In the genomic region with DNA sequence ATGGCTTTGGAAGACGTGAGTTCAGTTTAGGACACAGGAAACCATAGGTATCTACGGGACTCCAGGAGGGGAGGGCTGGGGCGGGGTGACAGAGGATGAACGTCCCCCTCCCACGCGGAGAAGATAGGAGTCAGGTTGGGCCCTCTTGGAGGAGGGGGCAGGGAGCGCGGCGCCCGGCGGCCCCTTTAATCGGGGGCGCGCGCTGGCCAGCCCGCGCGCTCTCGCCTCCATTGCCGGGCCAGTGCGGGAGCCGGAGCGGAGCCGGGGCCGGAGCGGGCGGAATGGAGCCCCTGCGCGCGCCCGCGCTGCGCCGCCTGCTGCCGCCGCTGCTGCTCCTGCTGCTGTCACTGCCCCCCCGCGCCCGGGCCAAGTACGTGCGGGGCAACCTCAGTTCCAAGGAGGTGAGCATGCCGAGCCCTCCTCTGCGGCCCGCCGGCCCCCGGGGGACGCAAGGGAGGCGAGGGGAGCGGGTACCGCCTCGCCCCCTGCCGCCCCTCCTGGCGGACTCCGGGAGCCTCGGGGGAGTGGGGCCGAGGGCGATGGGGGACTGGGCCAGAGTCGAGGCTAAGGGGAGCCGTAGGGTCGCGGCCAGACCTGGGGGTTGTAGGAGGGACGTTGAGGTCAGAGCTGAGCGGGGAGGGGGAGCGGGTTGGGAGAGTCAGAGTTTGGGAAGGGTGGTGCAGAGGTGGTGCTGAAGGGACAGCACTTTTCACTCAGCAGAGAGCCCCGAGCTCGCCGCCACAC, we compare ENCODE assay signal across 8 cellular contexts. TPM values are rescaled to one million over a fixed set of nuclear protein-coding genes. Genes with fewer than 3 reads are reported as not detected.
DNase-seq lines count a peak whose midpoint lies in the region; ATAC-seq, FAIRE-seq and TF ChIP-seq lines count a peak whose summit lies in the region.

A gene (plus strand): TSS at position 214 of the 744 bp plus-strand sequence. CDS start 68 bp downstream, at position 282.

- no peaks in the 10 kb centered on the region for H4K20me1 ChIP-seq in neural cell (ENCODE audit: insufficient read depth)

- peak within 1 kb of the TSS; percentile 77 for H3K9ac ChIP-seq in neural cell (ENCODE audit: low read length)

- DNase-seq in AG08396 (ENCODE audit: low spot score), result peak; percentile 90
- DNase-seq in GM12892 (ENCODE audit: insufficient read length), result peak; percentile 69
- peak; percentile 33 for DNase-seq in NCI-H226
- peak; percentile 48 for DNase-seq in activated naive CD4-positive, alpha-beta T cell treated with Interleukin-2 at 50 U/mL for 16 hours
- peak in 1 of 2 donors; percentile 20 for DNase-seq in foreskin keratinocyte

- ATAC-seq in foreskin keratinocyte (peak; percentile 73), HG03159 (IDR thresholded peaks at IDR 0.05; ENCODE audit: unreplicated experiment) (no peak), GM18909 (IDR thresholded peaks at IDR 0.05; ENCODE audit: poor library complexity, unreplicated experiment) (no peak)

- H3K9me2 ChIP-seq in neural cell (ENCODE audit: insufficient read depth, low read length), result no peaks in the 10 kb centered on the region

- peak within 1 kb of the TSS; percentile 80 for H3K4me3 ChIP-seq in neural cell (ENCODE audit: low read length)

- no peaks in the 10 kb centered on the region for H3K9me3 ChIP-seq in neural cell (ENCODE audit: low read length)

- peak within 1 kb of the TSS; percentile 50 for H3K4me2 ChIP-seq in neural cell (ENCODE audit: low read length)

- H3K27me3 ChIP-seq in foreskin keratinocyte (peaks cover 49% of the 10 kb centered on the region), neural cell (ENCODE audit: insufficient read depth, low read depth, low read length) (no peaks in the 10 kb centered on the region)

- H3K27ac ChIP-seq in foreskin keratinocyte (no peak within 1 kb of the TSS), neural cell (ENCODE audit: low read length) (peak within 1 kb of the TSS; percentile 20)

- H2AFZ ChIP-seq in neural cell (ENCODE audit: low read depth, low read length), result peak within 1 kb of the TSS; percentile 62

- peak; percentile 34 for TF ChIP-seq CTCF in foreskin keratinocyte (conservative IDR thresholded peaks at IDR 0.05)
- TF ChIP-seq CTCF in neural cell (IDR thresholded peaks at IDR 0.05; ENCODE audit: poor library complexity, severe bottlenecking), result peak; percentile 70

- no peaks in the 10 kb centered on the region for H3F3A ChIP-seq in neural cell (ENCODE audit: insufficient read depth, low read length, poor library complexity, severe bottlenecking)

- peak; percentile 48 for TF ChIP-seq EP300 in neural cell (conservative IDR thresholded peaks at IDR 0.05; ENCODE audit: poor library complexity, severe bottlenecking)

- FAIRE-seq in GM12892 (lab: Jason Lieb, UNC), result no peak

- no peak for TF ChIP-seq POLR2A in GM12892 (IDR thresholded peaks at IDR 0.05; ENCODE audit: low read depth, low read length)

- TF ChIP-seq RAD21 in neural cell (conservative IDR thresholded peaks at IDR 0.05), result peak; percentile 52

- H3K36me3 ChIP-seq in neural cell (ENCODE audit: insufficient read depth, low read length), result no peaks in the 10 kb centered on the region

- no peaks in the 10 kb centered on the region for H3K79me2 ChIP-seq in neural cell (replicated peaks; ENCODE audit: insufficient read depth, low read length)

- no peaks in the 10 kb centered on the region for H3K4me1 ChIP-seq in foreskin keratinocyte

TF ChIP-seq in neural cell, 6 proteins besides CTCF, POLR2A, EP300 and RAD21:
- TF ChIP-seq POLR2AphosphoS5 (IDR thresholded peaks at IDR 0.05) (peak; percentile 37), TAF1 (IDR thresholded peaks at IDR 0.05; ENCODE audit: low read depth) (no peak), EZH2 (IDR thresholded peaks at IDR 0.05; ENCODE audit: borderline replicate concordance, insufficient read depth, low read length, poor library complexity, severe bottlenecking) (no peak), MXI1 (conservative IDR thresholded peaks at IDR 0.05; ENCODE audit: poor library complexity, severe bottlenecking) (peak; percentile 72), SMC3 (conservative IDR thresholded peaks at IDR 0.05; ENCODE audit: poor library complexity) (peak; percentile 60)
- TF ChIP-seq, protein P1, sequence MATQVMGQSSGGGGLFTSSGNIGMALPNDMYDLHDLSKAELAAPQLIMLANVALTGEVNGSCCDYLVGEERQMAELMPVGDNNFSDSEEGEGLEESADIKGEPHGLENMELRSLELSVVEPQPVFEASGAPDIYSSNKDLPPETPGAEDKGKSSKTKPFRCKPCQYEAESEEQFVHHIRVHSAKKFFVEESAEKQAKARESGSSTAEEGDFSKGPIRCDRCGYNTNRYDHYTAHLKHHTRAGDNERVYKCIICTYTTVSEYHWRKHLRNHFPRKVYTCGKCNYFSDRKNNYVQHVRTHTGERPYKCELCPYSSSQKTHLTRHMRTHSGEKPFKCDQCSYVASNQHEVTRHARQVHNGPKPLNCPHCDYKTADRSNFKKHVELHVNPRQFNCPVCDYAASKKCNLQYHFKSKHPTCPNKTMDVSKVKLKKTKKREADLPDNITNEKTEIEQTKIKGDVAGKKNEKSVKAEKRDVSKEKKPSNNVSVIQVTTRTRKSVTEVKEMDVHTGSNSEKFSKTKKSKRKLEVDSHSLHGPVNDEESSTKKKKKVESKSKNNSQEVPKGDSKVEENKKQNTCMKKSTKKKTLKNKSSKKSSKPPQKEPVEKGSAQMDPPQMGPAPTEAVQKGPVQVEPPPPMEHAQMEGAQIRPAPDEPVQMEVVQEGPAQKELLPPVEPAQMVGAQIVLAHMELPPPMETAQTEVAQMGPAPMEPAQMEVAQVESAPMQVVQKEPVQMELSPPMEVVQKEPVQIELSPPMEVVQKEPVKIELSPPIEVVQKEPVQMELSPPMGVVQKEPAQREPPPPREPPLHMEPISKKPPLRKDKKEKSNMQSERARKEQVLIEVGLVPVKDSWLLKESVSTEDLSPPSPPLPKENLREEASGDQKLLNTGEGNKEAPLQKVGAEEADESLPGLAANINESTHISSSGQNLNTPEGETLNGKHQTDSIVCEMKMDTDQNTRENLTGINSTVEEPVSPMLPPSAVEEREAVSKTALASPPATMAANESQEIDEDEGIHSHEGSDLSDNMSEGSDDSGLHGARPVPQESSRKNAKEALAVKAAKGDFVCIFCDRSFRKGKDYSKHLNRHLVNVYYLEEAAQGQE (IDR thresholded peaks at IDR 0.05; ENCODE audit: borderline replicate concordance), result peak; percentile 19

RNA-seq across cellular contexts. Expression of the gene that starts here (rescaled TPM):
- not detected for polyA plus RNA-seq in GM12892 (2012; ENCODE audit: missing spikeins)
- total RNA-seq in foreskin keratinocyte, result not detected in 2 replicates
- polyA plus RNA-seq in foreskin keratinocyte (0.04 TPM in 1 of 2 replicates, not detected in the other), neural cell (30.9 and 35.3 TPM in 2 replicates)
- 44.6 and 45.0 TPM in 2 replicates for polyA minus RNA-seq in neural cell

Comparison
In these comparisons a context has a peak if more than half of its experiments do, and no peak if none do; other contexts are left out.
1. RNA of the gene that starts here (polyA plus RNA-seq): 30.9 to 35.3 TPM in neural cell; 0.04 TPM in foreskin keratinocyte; every median in the first group is over 10 times any median in the second.
2. Peak in ATAC-seq in foreskin keratinocyte; RNA of the gene not detected or under 1 TPM.